Comparison of ENCODE assay signal across 21 cellular contexts in the genomic region with DNA sequence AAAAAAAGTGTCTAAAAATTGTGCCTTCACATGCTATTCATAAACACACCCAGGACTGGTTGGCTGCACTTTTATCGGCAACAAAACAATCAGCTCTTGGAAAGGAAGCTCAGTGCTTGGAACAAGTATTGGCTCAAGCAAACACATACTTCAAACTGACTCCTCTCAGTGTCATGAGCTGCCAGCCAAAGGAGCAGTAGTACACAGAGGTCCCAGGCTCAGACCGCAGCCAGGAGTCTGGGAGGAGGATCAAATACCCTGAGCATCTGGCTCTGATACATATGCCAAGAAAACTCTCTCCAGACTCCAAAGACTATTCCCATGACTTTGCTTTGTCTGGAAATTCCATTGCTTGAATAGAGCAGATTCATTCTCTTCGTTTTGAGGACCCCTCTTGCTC.
A peak's percentile ranks its signal among the peaks of the same experiment; 100 is the strongest.
DNase-seq lines count a peak whose midpoint lies in the region; ATAC-seq and TF ChIP-seq lines count a peak whose summit lies in the region.
"Had no signal": no experiment of that assay in that cellular context is flagged by ENCODE, and none has a peak within 500 bp of the region (broad histone marks: within the 10 kb centered on the region; RNA-seq: fewer than 3 reads in every experiment).

No MANE protein-coding gene starts in this region.

- H3K27me3 ChIP-seq in gastroesophageal sphincter = no peaks in the 10 kb centered on the region
- no peaks in the 10 kb centered on the region for H3K27me3 ChIP-seq in tibial artery
- H3K27me3 ChIP-seq: body of pancreas, Peyer's patch, SJCRH30 had no signal

- H3K4me3 ChIP-seq in gastroesophageal sphincter (no peak overlapping the region), tibial artery (no peak overlapping the region)
- H3K4me3 ChIP-seq: body of pancreas, K562, lung, Peyer's patch, SJCRH30 had no signal

- 6 to 29% methylated on average over 1 to 2 of the region's 3 CpGs for WGBS in gastroesophageal sphincter (ENCODE audit: low coverage in 1 of 2), 2 donors

- TF ChIP-seq CTCF in gastroesophageal sphincter (IDR thresholded peaks at IDR 0.05) (no peak), tibial artery (IDR thresholded peaks at IDR 0.05) (no peak), GM20000 (IDR thresholded peaks at IDR 0.05; ENCODE audit: extremely low read depth, missing control alignments) (no peak)

- H3K27ac ChIP-seq in gastroesophageal sphincter = peak overlapping the region in 1 of 4 donors; percentile 2
- H3K27ac ChIP-seq in tibial artery = peak overlapping the region; percentile 46 to 53
- H3K27ac ChIP-seq: body of pancreas, epithelial cell of prostate, Peyer's patch, SJCRH30 had no signal

- no peak for TF ChIP-seq EP300 in gastroesophageal sphincter (IDR thresholded peaks at IDR 0.05)

- peak; percentile 57 for DNase-seq in NCI-H2171 treated with DMSO at 0.1 percent for 48 hours (lab: John Stamatoyannopoulos, UW)
- DNase-seq in medulla oblongata (ENCODE audit: extremely low spot score) = peak; percentile 60
- peak; percentile 66 to 80 for DNase-seq in tibial artery
- DNase-seq in NCI-H82 treated with DMSO at 0.1 percent for 48 hours (lab: John Stamatoyannopoulos, UW; ENCODE audit: unreplicated experiment) = no peak
- no peak for DNase-seq in GM20000 (ENCODE audit: low spot score)
- DNase-seq: activated CD4-positive, alpha-beta memory T cell treated with anti-CD3 and anti-CD28 coated beads for 36 hours; activated effector memory CD4-positive, alpha-beta T cell treated with anti-CD3 and anti-CD28 coated beads, Interleukin-2, amount 50 U/mL, for 16 hours; CD4-positive, CD25-positive, alpha-beta regulatory T cell; effector CD4-positive, alpha-beta T cell; foreskin fibroblast; NCI-H510A treated with DMSO at 0.1 percent for 48 hours; Peyer's patch; SJCRH30; stimulated activated CD4-positive, alpha-beta T cell treated with anti-CD3 and anti-CD28 coated beads, Interleukin-4, amount 100 ng/mL, for 1 hour had no signal

- no peaks in the 10 kb centered on the region for H3K9me3 ChIP-seq in gastroesophageal sphincter
- no peaks in the 10 kb centered on the region for H3K9me3 ChIP-seq in tibial artery
- H3K9me3 ChIP-seq: body of pancreas, Peyer's patch, SJCRH30 had no signal

- intact Hi-C loops in tibial artery (cut with DNase I; ENCODE audit: low total_unique reads) = no loop called here

- H3K36me3 ChIP-seq in gastroesophageal sphincter (no peaks in the 10 kb centered on the region), tibial artery (no peaks in the 10 kb centered on the region)
- H3K36me3 ChIP-seq: Peyer's patch, SJCRH30 had no signal

- ATAC-seq in gastroesophageal sphincter (peak; percentile 79), HG03045 (IDR thresholded peaks at IDR 0.05; ENCODE audit: unreplicated experiment) (no peak)
- ATAC-seq: body of pancreas; K562; stimulated activated memory B cell treated with anti-CD40 and anti-IgM and Interleukin-4, amounts not matched to agents 10 μg/mL and 1 μg/mL and 100 μg/mL, for 72 hours had no signal

- H3K4me1 ChIP-seq in gastroesophageal sphincter (peaks cover 0 to 26% (median 0%) of the 10 kb centered on the region in 3 donors), tibial artery (peaks cover 0 to 57% (median 27%) of the 10 kb centered on the region in 4 donors)
- H3K4me1 ChIP-seq: body of pancreas, Peyer's patch, SJCRH30 had no signal

- TF ChIP-seq POLR2A in gastroesophageal sphincter (IDR thresholded peaks at IDR 0.05) = no peak

Comparison
In these comparisons a context has a peak if more than half of its experiments do, and no peak if none do; other contexts are left out.
1. DNase-seq: peak in NCI-H2171 treated with DMSO at 0.1 percent for 48 hours (single experiment), medulla oblongata (single experiment) and tibial artery (2 of 2); none in NCI-H82 treated with DMSO at 0.1 percent for 48 hours (single experiment) and GM20000 (single experiment).